30 cellular contexts compared by ENCODE assay signal in the genomic region with DNA sequence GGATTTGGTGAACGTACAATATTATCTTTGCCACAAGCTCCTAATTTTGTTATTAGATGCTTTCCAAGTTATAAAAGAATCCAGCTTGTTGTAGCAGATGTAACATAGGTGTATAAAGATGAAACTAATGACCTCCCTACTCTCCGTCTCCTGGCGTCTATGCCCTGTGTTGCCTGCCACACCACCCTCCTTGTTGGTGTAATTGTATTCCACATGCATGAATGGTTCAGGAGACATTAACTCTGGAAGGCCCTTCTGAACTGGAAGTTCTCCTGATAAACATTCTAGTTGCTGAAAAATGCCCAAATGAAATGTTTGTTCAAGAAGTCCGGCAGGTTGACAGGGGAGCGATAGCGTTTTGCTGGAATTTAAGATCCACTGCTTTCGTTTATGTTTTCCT.
"Had no signal": no experiment of that assay in that cellular context is flagged by ENCODE, and none has a peak within 500 bp of the region (broad histone marks: within the 10 kb centered on the region; RNA-seq: fewer than 3 reads in every experiment).

No MANE protein-coding gene starts in this region.

- H3K4me3 ChIP-seq: ascending aorta, gastroesophageal sphincter, hepatocyte, left lung, lower lobe of right lung, neural progenitor cell, skin epidermis, thoracic aorta, upper lobe of left lung, vagina had no signal

- H3K4me2 ChIP-seq: hepatocyte, neural progenitor cell had no signal

- DNase-seq: activated CD4-positive, alpha-beta T cell treated with anti-CD3 and anti-CD28 coated beads for 4 hours; activated CD4-positive, alpha-beta T cell treated with anti-CD3 and anti-CD28 coated beads, Interleukin-2, amount 50 U/mL, for 4 hours; activated CD4-positive, CD25-positive, alpha-beta regulatory T cell; activated effector memory CD4-positive, alpha-beta T cell treated with Interleukin-2 at 50 U/mL for 16 hours; activated naive CD4-positive, alpha-beta T cell treated with anti-CD3 and anti-CD28 coated beads, Interleukin-2, amount 10 ng/mL, durations not matched to agents 7 days and 5 days; activated naive CD8-positive, alpha-beta T cell treated with anti-CD3 and anti-CD28 coated beads, Interleukin-2, amount 10 ng/mL, durations not matched to agents 7 days and 5 days; activated T-cell treated with anti-CD3 and anti-CD28 coated beads for 4 hours; caudate nucleus; cortex of kidney; effector memory CD8-positive, alpha-beta T cell; kidney; left lung; lower lobe of right lung; mesenchymal stem cell; natural killer cell; occipital lobe; posterior cingulate gyrus; stimulated activated CD4-positive, alpha-beta T cell treated with anti-CD3 and anti-CD28 coated beads, Interleukin-12 subunit alpha, Interleukin-12 subunit beta, amount 100 ng/mL, for 4 hours; stimulated activated CD4-positive, alpha-beta T cell treated with anti-CD3 and anti-CD28 coated beads, Interleukin-4, amount 100 ng/mL, for 1 hour; stimulated activated naive CD8-positive, alpha-beta T cell treated with anti-CD3 and anti-CD28 coated beads, Interleukin-15, Interleukin-2, amounts not matched to agents 100 U/mL and 50 U/mL, for 24 hours; T-helper 1 cell; upper lobe of left lung had no signal

- H3K9ac ChIP-seq: neural progenitor cell had no signal

- H3K27ac ChIP-seq: ascending aorta, gastroesophageal sphincter, hepatocyte, left lung, lower lobe of right lung, neural progenitor cell, skin epidermis, thoracic aorta, upper lobe of left lung, vagina had no signal

- FAIRE-seq: endothelial cell of umbilical vein, kidney had no signal

- H3K4me1 ChIP-seq: ascending aorta, gastroesophageal sphincter, left lung, lower lobe of right lung, neural progenitor cell, upper lobe of left lung, vagina had no signal

- H3K36me3 ChIP-seq: ascending aorta, gastroesophageal sphincter, left lung, lower lobe of right lung, neural progenitor cell, thoracic aorta, upper lobe of left lung, vagina had no signal

- H2AFZ ChIP-seq: hepatocyte, neural progenitor cell had no signal

- H3K9me3 ChIP-seq: ascending aorta, lower lobe of right lung, thoracic aorta, upper lobe of left lung, vagina had no signal

- H3K27me3 ChIP-seq: ascending aorta, hepatocyte, left lung, neural progenitor cell, upper lobe of left lung, vagina had no signal

- H3K79me2 ChIP-seq: hepatocyte had no signal
